ENCODE assay signal across 1 cellular context in genomic region chr19:1469200-1469935, GRCh38.
TF ChIP-seq lines count a peak whose summit lies in the region.

No MANE protein-coding gene starts in this region.

TF ChIP-seq in HepG2, 621 proteins besides CTCF, POLR2A, EP300 and RAD21:
- TF ChIP-seq MAZ (IDR thresholded peaks at IDR 0.05; ENCODE audit: borderline replicate concordance, low read depth, low read length) (no peak), MAZ (CRISPR knock-in tag; IDR thresholded peaks at IDR 0.05; ENCODE audit: low read depth) (peak; percentile 57; the same call in 1 of the 2 replicates), ZNF777 (CRISPR knock-in tag; IDR thresholded peaks at IDR 0.05) (peak; percentile 92), SAP130 (CRISPR knock-in tag; IDR thresholded peaks at IDR 0.05; ENCODE audit: low read depth) (peak; percentile 22; the same call in 1 of the 2 replicates), ATF7-NPFF (CRISPR knock-in tag; IDR thresholded peaks at IDR 0.05; ENCODE audit: low read depth) (0 out of 2 replicates have a peak, but pooled peaks have one; percentile 21), HINFP (CRISPR knock-in tag; IDR thresholded peaks at IDR 0.05; ENCODE audit: low read depth) (peak; percentile 53; the same call in 1 of the 2 replicates), ZSCAN25 (CRISPR knock-in tag; IDR thresholded peaks at IDR 0.05) (no peak), ZBTB14 (CRISPR knock-in tag; IDR thresholded peaks at IDR 0.05) (peak; percentile 77), ZNF792 (CRISPR knock-in tag; IDR thresholded peaks at IDR 0.05) (no peak), SYNCRIP (IDR thresholded peaks at IDR 0.05; ENCODE audit: insufficient read depth, low read depth, low read length) (no peak)
TF ChIP-seq in HepG2: peak in this region for 6.
